13 cellular contexts compared by ENCODE assay signal in genomic region chr3:56851966-56852884, GRCh38. TPM values are rescaled to one million over a fixed set of nuclear protein-coding genes. Genes with fewer than 3 reads are reported as not detected.
DNase-seq lines count a peak whose midpoint lies in the region; ATAC-seq and TF ChIP-seq lines count a peak whose summit lies in the region.
"Had no signal": no experiment of that assay in that cellular context is flagged by ENCODE, and none has a peak within 500 bp of the region (broad histone marks: within the 10 kb centered on the region; RNA-seq: fewer than 3 reads in every experiment).

No MANE protein-coding gene starts in this region.

- H2AFZ ChIP-seq in OCI-LY7 (ENCODE audit: low read length) = no peak overlapping the region

- DNase-seq in HCEC 1CT = peak; percentile 58
- peak; percentile 69 for DNase-seq in fibroblast of pulmonary artery (ENCODE audit: low read depth)
- DNase-seq in renal cortical epithelial cell (ENCODE audit: low read depth) = peak; percentile 60
- DNase-seq in natural killer cell treated with Interleukin-12 subunit alpha and Interleukin-12 subunit beta and Interleukin-15 and Interleukin-18, amount 100 ng/mL, for 72 hours (ENCODE audit: low spot score) = no peak
- no peak for DNase-seq in NCI-H524 (lab: John Stamatoyannopoulos, UW)
- no peak for DNase-seq in OCI-LY7 (ENCODE audit: low spot score)
- DNase-seq: activated CD4-positive, alpha-beta T cell treated with anti-CD3 and anti-CD28 coated beads, Interleukin-2, amount 10 ng/mL, durations not matched to agents 7 days and 5 days; Kasumi-1; NCI-H1436; NCI-H446 had no signal

- no TSS peak for BruUV-seq in OCI-LY7 (replicated peaks; lab: Mats Ljungman, UMichigan)

- no peaks in the 10 kb centered on the region for H3K36me3 Mint-ChIP-seq in natural killer cell treated with Interleukin-12 subunit alpha and Interleukin-12 subunit beta and Interleukin-15 and Interleukin-18, amount 100 ng/mL, for 72 hours

- POLR2A ChIA-PET in OCI-LY7 (lab: Charles Lee) = interaction anchor here (0.9 to 1.6 kb wide), 3 partner anchors 11 to 485 kb away, joined by 3 to 9 read pairs (median 3); no protein-coding TSS in a partner anchor

- no peaks in the 10 kb centered on the region for H3K79me2 ChIP-seq in OCI-LY7 (ENCODE audit: insufficient read depth, low read depth, low read length)

- H3K4me1 Mint-ChIP-seq in natural killer cell treated with Interleukin-12 subunit alpha and Interleukin-12 subunit beta and Interleukin-15 and Interleukin-18, amount 100 ng/mL, for 72 hours (ENCODE audit: low read depth in 2 of 2) = peaks cover 4 to 6% of the 10 kb centered on the region in 2 donors

- CTCF ChIA-PET in OCI-LY7 (lab: Charles Lee; ENCODE audit: unreplicated experiment) = no interaction called here

- H4K20me1 ChIP-seq in OCI-LY7 (ENCODE audit: insufficient read depth, low read length) = no peaks in the 10 kb centered on the region

- H3K27ac ChIP-seq in OCI-LY7 (ENCODE audit: low read depth, low read length, poor library complexity, severe bottlenecking) = no peak overlapping the region
- H3K27ac ChIP-seq: coronary artery had no signal

- intact Hi-C loops in OCI-LY7 (cut with micrococcal nuclease; ENCODE audit: unreplicated experiment) = no loop called here

- no peak overlapping the region for H3K4me2 ChIP-seq in OCI-LY7 (ENCODE audit: low read length)

- ATAC-seq in SK-N-SH treated with all-trans-retinoic acid at 6 μM for 48 hours = peak; percentile 34; the same call in 2 of the 3 replicates
- no peak for ATAC-seq in natural killer cell treated with Interleukin-12 subunit alpha and Interleukin-12 subunit beta and Interleukin-15 and Interleukin-18, amount 100 ng/mL, for 72 hours
- ATAC-seq in HG02610 (IDR thresholded peaks at IDR 0.05; ENCODE audit: unreplicated experiment) = no peak

- no peaks in the 10 kb centered on the region for H3K9me3 Mint-ChIP-seq in natural killer cell treated with Interleukin-12 subunit alpha and Interleukin-12 subunit beta and Interleukin-15 and Interleukin-18, amount 100 ng/mL, for 72 hours
- H3K9me3 Mint-ChIP-seq: activated CD4-positive, alpha-beta T cell treated with anti-CD3 and anti-CD28 coated beads, Interleukin-2, amount 10 ng/mL, durations not matched to agents 7 days and 5 days had no signal

- no peak overlapping the region for H3K27ac Mint-ChIP-seq in natural killer cell treated with Interleukin-12 subunit alpha and Interleukin-12 subunit beta and Interleukin-15 and Interleukin-18, amount 100 ng/mL, for 72 hours
- H3K27ac Mint-ChIP-seq: activated CD4-positive, alpha-beta T cell treated with anti-CD3 and anti-CD28 coated beads, Interleukin-2, amount 10 ng/mL, durations not matched to agents 7 days and 5 days had no signal

- TF ChIP-seq CTCF in fibroblast of pulmonary artery (IDR thresholded peaks at IDR 0.05; ENCODE audit: low read length, missing control alignments) (no peak), OCI-LY7 (conservative IDR thresholded peaks at IDR 0.05; ENCODE audit: low read length) (no peak)

- H3K27me3 Mint-ChIP-seq in natural killer cell treated with Interleukin-12 subunit alpha and Interleukin-12 subunit beta and Interleukin-15 and Interleukin-18, amount 100 ng/mL, for 72 hours = no peaks in the 10 kb centered on the region
- H3K27me3 Mint-ChIP-seq: activated CD4-positive, alpha-beta T cell treated with anti-CD3 and anti-CD28 coated beads, Interleukin-2, amount 10 ng/mL, durations not matched to agents 7 days and 5 days had no signal

- H3K4me3 ChIP-seq in fibroblast of pulmonary artery (replicated peaks; ENCODE audit: low read depth, low read length) (peak overlapping the region; percentile 16), OCI-LY7 (ENCODE audit: low read depth, low read length, poor library complexity, severe bottlenecking) (no peak overlapping the region)
- H3K4me3 ChIP-seq: coronary artery had no signal

- H3K36me3 ChIP-seq in OCI-LY7 (ENCODE audit: insufficient read depth, low read length) = peaks cover 4% of the 10 kb centered on the region; the same call in 1 of the 2 replicates

- H3K4me1 ChIP-seq in OCI-LY7 (ENCODE audit: insufficient read depth, low read length, poor library complexity, severe bottlenecking) = peaks cover 33% of the 10 kb centered on the region

- no peaks in the 10 kb centered on the region for H3K9me3 ChIP-seq in OCI-LY7 (ENCODE audit: low read length)

- H3K9me2 ChIP-seq in OCI-LY7 (ENCODE audit: insufficient read depth, low read length) = no peaks in the 10 kb centered on the region

- no peak overlapping the region for H3K4me3 Mint-ChIP-seq in natural killer cell treated with Interleukin-12 subunit alpha and Interleukin-12 subunit beta and Interleukin-15 and Interleukin-18, amount 100 ng/mL, for 72 hours
- H3K4me3 Mint-ChIP-seq: activated CD4-positive, alpha-beta T cell treated with anti-CD3 and anti-CD28 coated beads, Interleukin-2, amount 10 ng/mL, durations not matched to agents 7 days and 5 days had no signal

TF ChIP-seq in SK-N-SH treated with all-trans-retinoic acid at 6 μM for 48 hours, 23 proteins besides CTCF, POLR2A, EP300 and RAD21:
- TF ChIP-seq TSHZ2 (CRISPR knock-in tag; IDR thresholded peaks at IDR 0.05) = no peak
- TF ChIP-seq SNAI2 (CRISPR knock-in tag; IDR thresholded peaks at IDR 0.05) = no peak
- peak; percentile 32 for TF ChIP-seq ISL1 (CRISPR knock-in tag; IDR thresholded peaks at IDR 0.05)
- TF ChIP-seq TOX (CRISPR knock-in tag; IDR thresholded peaks at IDR 0.05; ENCODE audit: borderline replicate concordance) = no peak

RNA-seq across cellular contexts. Expression of gene ARHGEF3, which starts 50.5 kb away (rescaled TPM):
- total RNA-seq in renal cortical epithelial cell = 12.0 and 36.7 TPM in 2 replicates
- total RNA-seq in natural killer cell treated with Interleukin-12 subunit alpha and Interleukin-12 subunit beta and Interleukin-15 and Interleukin-18, amount 100 ng/mL, for 72 hours = 100 to 1,000 TPM in 1 of 2 donors, 10 to 100 TPM in 1; 42.9 to 102 TPM
- 10.8 and 14.1 TPM in 2 replicates for total RNA-seq in OCI-LY7 (2014; rRNA removed; shearing (Covaris generic))
- 21.7 and 26.9 TPM in 2 replicates for total RNA-seq in OCI-LY7 (2022)

Comparison
In these comparisons a context has a peak if more than half of its experiments do, and no peak if none do; other contexts are left out.
1. DNase-seq: peak in HCEC 1CT (single experiment), fibroblast of pulmonary artery (single experiment) and renal cortical epithelial cell (single experiment); none in natural killer cell treated with Interleukin-12 subunit alpha and Interleukin-12 subunit beta and Interleukin-15 and Interleukin-18, amount 100 ng/mL, for 72 hours (single experiment), NCI-H524 (0 of 2) and OCI-LY7 (single experiment).